Comparison of ENCODE assay signal across 23 cellular contexts in the genomic region with DNA sequence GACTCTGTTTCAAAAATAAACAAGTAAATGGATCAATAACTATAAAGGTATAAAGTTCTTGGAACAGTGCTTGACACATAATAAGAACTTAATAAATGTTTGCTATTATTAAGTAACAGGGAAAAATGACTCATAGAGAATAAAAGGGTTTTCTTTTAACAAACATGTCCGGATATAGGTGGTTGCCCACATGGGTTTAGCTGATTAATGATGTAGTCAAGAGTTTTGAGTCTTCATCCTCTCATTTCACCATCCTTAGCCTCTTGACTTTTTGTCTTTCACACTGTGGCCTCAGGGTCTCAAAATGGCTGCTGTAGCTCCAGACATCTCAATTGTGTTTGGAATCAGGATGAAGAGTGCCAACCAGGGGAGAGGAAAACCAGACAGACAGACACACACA.
A peak's percentile ranks its signal among the peaks of the same experiment; 100 is the strongest.
DNase-seq lines count a peak whose midpoint lies in the region; ATAC-seq lines count a peak whose summit lies in the region.
"Had no signal": no experiment of that assay in that cellular context is flagged by ENCODE, and none has a peak within 500 bp of the region (broad histone marks: within the 10 kb centered on the region; RNA-seq: fewer than 3 reads in every experiment).

No MANE protein-coding gene starts in this region.

- ATAC-seq in activated CD4-positive, alpha-beta T cell treated with anti-CD3 and anti-CD28 coated beads for 36 hours, result no peak
- ATAC-seq in stimulated activated naive CD8-positive, alpha-beta T cell treated with anti-CD3 and anti-CD28 coated beads, Interleukin-15, amount 100 ng/mL, for 72 hours, result peak; percentile 50
- ATAC-seq in stimulated activated naive CD8-positive, alpha-beta T cell treated with anti-CD3 and anti-CD28 coated beads, Interleukin-15, Interleukin-2, amounts not matched to agents 100 U/mL and 50 U/mL, for 24 hours, result no peak
- no peak for ATAC-seq in right cardiac atrium

- H3K4me1 ChIP-seq in right cardiac atrium (ENCODE audit: control insufficient read depth, insufficient read depth, low read length), result no peaks in the 10 kb centered on the region
- H3K4me1 ChIP-seq: BLaER1 had no signal

- intact Hi-C loops in activated CD4-positive, alpha-beta T cell treated with anti-CD3 and anti-CD28 coated beads for 36 hours (cut with DNase I, micrococcal nuclease), result no loop called here
- intact Hi-C loops in right cardiac atrium (cut with DNase I), result no loop called here

- no peak overlapping the region for H3K27ac ChIP-seq in right cardiac atrium (ENCODE audit: low read length)
- H3K27ac ChIP-seq: BLaER1, KMS-11 had no signal

- H3K27me3 ChIP-seq in right cardiac atrium (ENCODE audit: control insufficient read depth, insufficient read depth), result no peaks in the 10 kb centered on the region
- H3K27me3 ChIP-seq: BLaER1 had no signal

- no peak overlapping the region for H3K4me3 ChIP-seq in right cardiac atrium (ENCODE audit: low read length)
- H3K4me3 ChIP-seq: BLaER1, HAP-1 had no signal

- WGBS in right cardiac atrium, result 81% methylated on average over 1 of the region's 1 CpG

- peaks cover 2% of the 10 kb centered on the region for H3K9me3 Mint-ChIP-seq in activated CD4-positive, alpha-beta T cell treated with anti-CD3 and anti-CD28 coated beads for 36 hours (ENCODE audit: low read depth)
- H3K9me3 Mint-ChIP-seq in stimulated activated naive CD8-positive, alpha-beta T cell treated with anti-CD3 and anti-CD28 coated beads, Interleukin-15, amount 100 ng/mL, for 72 hours, result peaks cover 4 to 7% of the 10 kb centered on the region in 2 donors

- peak overlapping the region; percentile 78 for H3K27ac Mint-ChIP-seq in activated CD4-positive, alpha-beta T cell treated with anti-CD3 and anti-CD28 coated beads for 36 hours
- H3K27ac Mint-ChIP-seq in stimulated activated naive CD8-positive, alpha-beta T cell treated with anti-CD3 and anti-CD28 coated beads, Interleukin-15, amount 100 ng/mL, for 72 hours, result peak overlapping the region in 1 of 2 donors; percentile 79
- H3K27ac Mint-ChIP-seq: CD4-positive, CD25-positive, alpha-beta regulatory T cell had no signal

- CTCF ChIA-PET in activated CD4-positive, alpha-beta T cell treated with anti-CD3 and anti-CD28 coated beads for 36 hours (lab: Charles Lee), result interaction anchor here (0.7 to 0.8 kb wide), 2 partner anchors 668 to 707 kb away, joined by 4 to 5 read pairs; no protein-coding TSS in a partner anchor

- H3K4me1 Mint-ChIP-seq in activated CD4-positive, alpha-beta T cell treated with anti-CD3 and anti-CD28 coated beads for 36 hours, result peaks cover 27% of the 10 kb centered on the region
- H3K4me1 Mint-ChIP-seq in stimulated activated naive CD8-positive, alpha-beta T cell treated with anti-CD3 and anti-CD28 coated beads, Interleukin-15, amount 100 ng/mL, for 72 hours, result peaks cover 10% of the 10 kb centered on the region
- H3K4me1 Mint-ChIP-seq: CD4-positive, CD25-positive, alpha-beta regulatory T cell had no signal

- H3K36me3 Mint-ChIP-seq in activated CD4-positive, alpha-beta T cell treated with anti-CD3 and anti-CD28 coated beads for 36 hours (ENCODE audit: low read depth), result no peaks in the 10 kb centered on the region
- H3K36me3 Mint-ChIP-seq: CD4-positive, CD25-positive, alpha-beta regulatory T cell had no signal

- peaks cover 8% of the 10 kb centered on the region for H3K27me3 Mint-ChIP-seq in activated CD4-positive, alpha-beta T cell treated with anti-CD3 and anti-CD28 coated beads for 36 hours
- H3K27me3 Mint-ChIP-seq in stimulated activated naive CD8-positive, alpha-beta T cell treated with anti-CD3 and anti-CD28 coated beads, Interleukin-15, amount 100 ng/mL, for 72 hours, result peaks cover 33% of the 10 kb centered on the region

- H3K4me3 Mint-ChIP-seq in activated CD4-positive, alpha-beta T cell treated with anti-CD3 and anti-CD28 coated beads for 36 hours, result no peak overlapping the region
- no peak overlapping the region for H3K4me3 Mint-ChIP-seq in stimulated activated naive CD8-positive, alpha-beta T cell treated with anti-CD3 and anti-CD28 coated beads, Interleukin-15, amount 100 ng/mL, for 72 hours
- H3K4me3 Mint-ChIP-seq: CD4-positive, CD25-positive, alpha-beta regulatory T cell had no signal

- H3K9me3 ChIP-seq in right cardiac atrium (ENCODE audit: control insufficient read depth, low read length), result no peaks in the 10 kb centered on the region
- H3K9me3 ChIP-seq: HAP-1 had no signal

- POLR2A ChIA-PET in activated CD4-positive, alpha-beta T cell treated with anti-CD3 and anti-CD28 coated beads for 36 hours (lab: Charles Lee), result no interaction called here

- no peak for DNase-seq in activated CD4-positive, alpha-beta T cell treated with anti-CD3 and anti-CD28 coated beads for 36 hours
- DNase-seq in activated CD4-positive, alpha-beta T cell treated with anti-CD3 and anti-CD28 coated beads, Interleukin-2, amount 50 U/mL, for 48 hours, result no peak
- no peak for DNase-seq in stimulated activated naive CD8-positive, alpha-beta T cell treated with anti-CD3 and anti-CD28 coated beads, Interleukin-15, amount 100 ng/mL, for 72 hours
- DNase-seq in stimulated activated naive CD8-positive, alpha-beta T cell treated with anti-CD3 and anti-CD28 coated beads, Interleukin-15, Interleukin-2, amounts not matched to agents 100 U/mL and 50 U/mL, for 24 hours, result no peak
- DNase-seq in islet precursor cell, result peak; percentile 6
- no peak for DNase-seq in midbrain (lab: John Stamatoyannopoulos, UW)
- no peak for DNase-seq in right cardiac atrium
- DNase-seq: CD4-positive, CD25-positive, alpha-beta regulatory T cell; DMS153; DND-41; GOT3; IMR-90; NCI-H1048; NCI-H1417; NCI-H1694; NCI-H2029 treated with DMSO at 0.1 percent for 48 hours; NCI-H510A; NCI-H69; OCI-M1; SIG-M5 had no signal
